Comparison of ENCODE assay signal across 3 cellular contexts in the genomic region with DNA sequence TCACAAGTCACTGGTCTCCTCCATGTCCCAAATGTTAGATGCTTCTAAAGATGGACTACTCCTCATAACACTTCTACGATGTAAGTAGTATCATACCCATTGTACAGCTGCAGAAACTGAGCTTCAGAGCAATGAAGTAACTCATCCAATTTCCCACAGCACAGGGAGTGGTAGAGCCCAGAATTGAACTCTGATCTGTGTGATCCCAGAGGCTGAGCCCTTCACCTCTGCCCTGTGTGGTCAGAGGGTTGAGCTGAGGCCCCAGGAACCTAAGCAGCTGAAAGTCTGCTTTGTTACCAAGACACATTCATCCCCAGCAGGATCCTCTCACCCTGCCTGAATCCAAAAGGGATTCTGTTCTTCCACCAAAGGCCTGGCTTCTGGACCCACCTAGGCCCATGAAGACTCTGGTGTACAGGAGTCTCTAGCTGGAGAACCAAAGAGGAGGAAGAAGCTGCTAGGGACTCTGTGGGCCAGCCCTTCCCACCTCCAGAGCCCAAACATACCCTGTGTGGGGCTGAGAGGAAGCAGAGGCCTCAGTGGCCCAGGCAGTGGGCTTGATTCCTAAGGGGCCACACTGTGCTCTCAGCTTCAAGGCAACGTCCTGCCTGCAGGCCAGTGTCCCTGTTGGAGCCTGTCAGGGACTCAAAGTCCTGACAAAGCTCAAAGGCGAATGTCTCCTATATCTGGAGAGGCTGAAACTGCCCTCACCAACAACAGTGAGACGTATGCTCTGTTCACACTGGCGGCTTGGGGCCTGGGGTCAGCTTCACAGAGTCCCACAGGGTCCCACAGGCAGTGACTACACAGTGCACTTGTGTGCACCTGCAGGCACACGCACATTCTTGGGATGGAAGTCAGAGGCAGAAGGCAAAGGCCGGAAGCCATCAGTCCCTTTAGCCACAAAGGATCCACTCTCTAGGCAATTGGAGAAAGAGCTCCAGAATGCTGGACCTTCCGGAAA.
TF ChIP-seq lines count a peak whose summit lies in the region.

No MANE protein-coding gene starts in this region.

TF ChIP-seq in SK-N-SH treated with all-trans-retinoic acid at 6 μM for 48 hours, 23 proteins besides CTCF, POLR2A, EP300 and RAD21 (continued from another document):
- no peak for TF ChIP-seq ZFP3 (CRISPR knock-in tag; IDR thresholded peaks at IDR 0.05)
TF ChIP-seq in SK-N-SH treated with all-trans-retinoic acid at 6 μM for 48 hours: peak in this region for 0.

TF ChIP-seq in SK-N-SH, 30 proteins besides CTCF, POLR2A, EP300 and RAD21 (continued from another document):
- TF ChIP-seq RXRA (IDR thresholded peaks at IDR 0.05; ENCODE audit: borderline replicate concordance, low read depth) (no peak), FOXJ3 (CRISPR knock-in tag; IDR thresholded peaks at IDR 0.05) (no peak), MXI1 (IDR thresholded peaks at IDR 0.05; ENCODE audit: low read depth, low read length) (no peak), RCOR1 (IDR thresholded peaks at IDR 0.05; ENCODE audit: low read length) (no peak), CHD2 (IDR thresholded peaks at IDR 0.05; ENCODE audit: low read length, partially characterized antibody) (no peak), JUND (IDR thresholded peaks at IDR 0.05) (no peak), POLR2AphosphoS5 (IDR thresholded peaks at IDR 0.05; ENCODE audit: low read depth, low read length) (no peak), TEAD4 (IDR thresholded peaks at IDR 0.05; ENCODE audit: borderline replicate concordance, insufficient read depth) (no peak), ELF1 (IDR thresholded peaks at IDR 0.05) (no peak), NRF1 (IDR thresholded peaks at IDR 0.05; ENCODE audit: low read depth, low read length) (no peak), FOXM1 (IDR thresholded peaks at IDR 0.05; ENCODE audit: low read depth) (no peak), NFIC (IDR thresholded peaks at IDR 0.05; ENCODE audit: borderline replicate concordance) (no peak)
- TF ChIP-seq, protein P1, sequence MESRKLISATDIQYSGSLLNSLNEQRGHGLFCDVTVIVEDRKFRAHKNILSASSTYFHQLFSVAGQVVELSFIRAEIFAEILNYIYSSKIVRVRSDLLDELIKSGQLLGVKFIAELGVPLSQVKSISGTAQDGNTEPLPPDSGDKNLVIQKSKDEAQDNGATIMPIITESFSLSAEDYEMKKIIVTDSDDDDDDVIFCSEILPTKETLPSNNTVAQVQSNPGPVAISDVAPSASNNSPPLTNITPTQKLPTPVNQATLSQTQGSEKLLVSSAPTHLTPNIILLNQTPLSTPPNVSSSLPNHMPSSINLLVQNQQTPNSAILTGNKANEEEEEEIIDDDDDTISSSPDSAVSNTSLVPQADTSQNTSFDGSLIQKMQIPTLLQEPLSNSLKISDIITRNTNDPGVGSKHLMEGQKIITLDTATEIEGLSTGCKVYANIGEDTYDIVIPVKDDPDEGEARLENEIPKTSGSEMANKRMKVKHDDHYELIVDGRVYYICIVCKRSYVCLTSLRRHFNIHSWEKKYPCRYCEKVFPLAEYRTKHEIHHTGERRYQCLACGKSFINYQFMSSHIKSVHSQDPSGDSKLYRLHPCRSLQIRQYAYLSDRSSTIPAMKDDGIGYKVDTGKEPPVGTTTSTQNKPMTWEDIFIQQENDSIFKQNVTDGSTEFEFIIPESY (IDR thresholded peaks at IDR 0.05; ENCODE audit: borderline replicate concordance, low read depth): no peak
TF ChIP-seq in SK-N-SH: peak in this region for 0.

TF ChIP-seq in liver, 16 proteins besides CTCF, POLR2A, EP300 and RAD21 (continued from another document):
- TF ChIP-seq, protein P2, sequence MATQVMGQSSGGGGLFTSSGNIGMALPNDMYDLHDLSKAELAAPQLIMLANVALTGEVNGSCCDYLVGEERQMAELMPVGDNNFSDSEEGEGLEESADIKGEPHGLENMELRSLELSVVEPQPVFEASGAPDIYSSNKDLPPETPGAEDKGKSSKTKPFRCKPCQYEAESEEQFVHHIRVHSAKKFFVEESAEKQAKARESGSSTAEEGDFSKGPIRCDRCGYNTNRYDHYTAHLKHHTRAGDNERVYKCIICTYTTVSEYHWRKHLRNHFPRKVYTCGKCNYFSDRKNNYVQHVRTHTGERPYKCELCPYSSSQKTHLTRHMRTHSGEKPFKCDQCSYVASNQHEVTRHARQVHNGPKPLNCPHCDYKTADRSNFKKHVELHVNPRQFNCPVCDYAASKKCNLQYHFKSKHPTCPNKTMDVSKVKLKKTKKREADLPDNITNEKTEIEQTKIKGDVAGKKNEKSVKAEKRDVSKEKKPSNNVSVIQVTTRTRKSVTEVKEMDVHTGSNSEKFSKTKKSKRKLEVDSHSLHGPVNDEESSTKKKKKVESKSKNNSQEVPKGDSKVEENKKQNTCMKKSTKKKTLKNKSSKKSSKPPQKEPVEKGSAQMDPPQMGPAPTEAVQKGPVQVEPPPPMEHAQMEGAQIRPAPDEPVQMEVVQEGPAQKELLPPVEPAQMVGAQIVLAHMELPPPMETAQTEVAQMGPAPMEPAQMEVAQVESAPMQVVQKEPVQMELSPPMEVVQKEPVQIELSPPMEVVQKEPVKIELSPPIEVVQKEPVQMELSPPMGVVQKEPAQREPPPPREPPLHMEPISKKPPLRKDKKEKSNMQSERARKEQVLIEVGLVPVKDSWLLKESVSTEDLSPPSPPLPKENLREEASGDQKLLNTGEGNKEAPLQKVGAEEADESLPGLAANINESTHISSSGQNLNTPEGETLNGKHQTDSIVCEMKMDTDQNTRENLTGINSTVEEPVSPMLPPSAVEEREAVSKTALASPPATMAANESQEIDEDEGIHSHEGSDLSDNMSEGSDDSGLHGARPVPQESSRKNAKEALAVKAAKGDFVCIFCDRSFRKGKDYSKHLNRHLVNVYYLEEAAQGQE (IDR thresholded peaks at IDR 0.05): no peak
- peak; percentile 59 for TF ChIP-seq HNF4G (IDR thresholded peaks at IDR 0.05)
- TF ChIP-seq SP1 (IDR thresholded peaks at IDR 0.05): peak; percentile 47
- peak; percentile 66 to 88 for TF ChIP-seq RXRA (IDR thresholded peaks at IDR 0.05)
- TF ChIP-seq, protein P1 (IDR thresholded peaks at IDR 0.05): no peak
- peak; percentile 92 for TF ChIP-seq NR2F2 (IDR thresholded peaks at IDR 0.05)
